Comparison of ENCODE assay signal across 13 cellular contexts in genomic region chr21:44962481-44962966, GRCh38. TPM values are rescaled to one million over a fixed set of nuclear protein-coding genes. Genes with fewer than 3 reads are reported as not detected.
DNase-seq lines count a peak whose midpoint lies in the region; ATAC-seq, FAIRE-seq and TF ChIP-seq lines count a peak whose summit lies in the region.
"Had no signal": no experiment of that assay in that cellular context is flagged by ENCODE, and none has a peak within 500 bp of the region (broad histone marks: within the 10 kb centered on the region; RNA-seq: fewer than 3 reads in every experiment).

No MANE protein-coding gene starts in this region.

- CTCF ChIA-PET in activated naive CD4-positive, alpha-beta T cell treated with anti-CD3 and anti-CD28 coated beads, Interleukin-2, amount 10 ng/mL, durations not matched to agents 7 days and 5 days (lab: Charles Lee): interaction anchor here (2.3 to 6.2 kb wide), 3 partner anchors 13 to 175 kb away, joined by 13 to 42 read pairs (median 29); no protein-coding TSS in a partner anchor

- TF ChIP-seq EP300 in gastroesophageal sphincter (IDR thresholded peaks at IDR 0.05): peak; percentile 49

- peaks cover 4% of the 10 kb centered on the region for H3K36me3 Mint-ChIP-seq in astrocyte (ENCODE audit: low read depth, unreplicated experiment)
- H3K36me3 Mint-ChIP-seq in activated naive CD4-positive, alpha-beta T cell treated with anti-CD3 and anti-CD28 coated beads, Interleukin-2, amount 10 ng/mL, durations not matched to agents 7 days and 5 days: peaks cover 25% of the 10 kb centered on the region

- H3K4me1 Mint-ChIP-seq in astrocyte (ENCODE audit: low read depth, unreplicated experiment): peaks cover 54% of the 10 kb centered on the region
- H3K4me1 Mint-ChIP-seq in activated naive CD4-positive, alpha-beta T cell treated with anti-CD3 and anti-CD28 coated beads, Interleukin-2, amount 10 ng/mL, durations not matched to agents 7 days and 5 days: peaks cover 27% of the 10 kb centered on the region

- H3K4me3 Mint-ChIP-seq in astrocyte (ENCODE audit: unreplicated experiment): peak overlapping the region; percentile 64
- H3K4me3 Mint-ChIP-seq in activated naive CD4-positive, alpha-beta T cell treated with anti-CD3 and anti-CD28 coated beads, Interleukin-2, amount 10 ng/mL, durations not matched to agents 7 days and 5 days: no peak overlapping the region
- H3K4me3 Mint-ChIP-seq: CD4-positive, alpha-beta T cell; T-helper 17 cell had no signal

- H3K4me1 ChIP-seq in astrocyte (ENCODE audit: insufficient read depth, low read length) (peaks cover 45% of the 10 kb centered on the region), gastroesophageal sphincter (peaks cover 7 to 99% (median 54%) of the 10 kb centered on the region in 3 donors), osteoblast (ENCODE audit: insufficient read depth, low read length) (peaks cover 51% of the 10 kb centered on the region)

- H3K9ac ChIP-seq in astrocyte (ENCODE audit: low read length): peak overlapping the region; percentile 69

- H3K27ac Mint-ChIP-seq in astrocyte (ENCODE audit: unreplicated experiment): peak overlapping the region; percentile 95
- H3K27ac Mint-ChIP-seq in activated naive CD4-positive, alpha-beta T cell treated with anti-CD3 and anti-CD28 coated beads, Interleukin-2, amount 10 ng/mL, durations not matched to agents 7 days and 5 days: no peak overlapping the region
- H3K27ac Mint-ChIP-seq: CD4-positive, alpha-beta T cell; T-helper 17 cell had no signal

- H4K20me1 ChIP-seq in astrocyte (ENCODE audit: insufficient read depth, low read length) (peaks cover 9% of the 10 kb centered on the region), osteoblast (ENCODE audit: insufficient read depth, low read length) (peaks cover 21% of the 10 kb centered on the region)

- H3K36me3 ChIP-seq in astrocyte (ENCODE audit: insufficient read depth, low read length) (peaks cover 6% of the 10 kb centered on the region), gastroesophageal sphincter (peaks cover 0 to 5% of the 10 kb centered on the region in 2 donors), osteoblast (ENCODE audit: insufficient read depth, low read length) (peaks cover 26% of the 10 kb centered on the region)

- no peak for TF ChIP-seq POLR2A in gastroesophageal sphincter (IDR thresholded peaks at IDR 0.05)

- peaks cover 3% of the 10 kb centered on the region for H3K9me3 ChIP-seq in astrocyte (ENCODE audit: insufficient read depth, low read depth, low read length)
- H3K9me3 ChIP-seq in gastroesophageal sphincter: no peaks in the 10 kb centered on the region
- no peaks in the 10 kb centered on the region for H3K9me3 ChIP-seq in osteoblast (ENCODE audit: low read depth, low read length)
- H3K9me3 ChIP-seq: neutrophil had no signal

- peak; percentile 99 for FAIRE-seq in astrocyte (lab: Jason Lieb, UNC)

- H3K79me2 ChIP-seq in astrocyte (ENCODE audit: insufficient read depth, low read length): peaks cover 54% of the 10 kb centered on the region
- H3K79me2 ChIP-seq in osteoblast (ENCODE audit: insufficient read depth, low read length): peaks cover 44% of the 10 kb centered on the region

- no peaks in the 10 kb centered on the region for H3K27me3 ChIP-seq in astrocyte (ENCODE audit: insufficient read depth, low read length)
- no peaks in the 10 kb centered on the region for H3K27me3 ChIP-seq in gastroesophageal sphincter
- H3K27me3 ChIP-seq in osteoblast (ENCODE audit: insufficient read depth, low read length): no peaks in the 10 kb centered on the region
- H3K27me3 ChIP-seq: neutrophil had no signal

- DNase-seq in AG10803 (ENCODE audit: low read depth) (peak; percentile 98), astrocyte (ENCODE audit: low read depth) (peak; percentile 100), osteoblast (ENCODE audit: insufficient read length, low spot score, missing footprints) (peak; percentile 97), midbrain (lab: John Stamatoyannopoulos, UW) (no peak), NCI-H345 (lab: John Stamatoyannopoulos, UW) (no peak), D341Med (ENCODE audit: low spot score) (no peak)
- DNase-seq in activated naive CD4-positive, alpha-beta T cell treated with anti-CD3 and anti-CD28 coated beads, Interleukin-2, amount 10 ng/mL, durations not matched to agents 7 days and 5 days: no peak
- DNase-seq: erythroblast, NCI-H446, T-helper 17 cell had no signal

- H3K4me3 ChIP-seq in AG10803 (ENCODE audit: low read length) (no peak overlapping the region), astrocyte (ENCODE audit: insufficient read depth, low read depth, low read length) (no peak overlapping the region), gastroesophageal sphincter (no peak overlapping the region), osteoblast (ENCODE audit: insufficient read depth, low read length) (peak overlapping the region; percentile 29)

- no peaks in the 10 kb centered on the region for H3K27me3 Mint-ChIP-seq in astrocyte (ENCODE audit: low read depth, unreplicated experiment)
- H3K27me3 Mint-ChIP-seq in activated naive CD4-positive, alpha-beta T cell treated with anti-CD3 and anti-CD28 coated beads, Interleukin-2, amount 10 ng/mL, durations not matched to agents 7 days and 5 days: no peaks in the 10 kb centered on the region
- H3K27me3 Mint-ChIP-seq: CD4-positive, alpha-beta T cell; T-helper 17 cell had no signal

- no peaks in the 10 kb centered on the region for H3K9me3 Mint-ChIP-seq in astrocyte (ENCODE audit: unreplicated experiment)
- H3K9me3 Mint-ChIP-seq in activated naive CD4-positive, alpha-beta T cell treated with anti-CD3 and anti-CD28 coated beads, Interleukin-2, amount 10 ng/mL, durations not matched to agents 7 days and 5 days: no peaks in the 10 kb centered on the region
- H3K9me3 Mint-ChIP-seq: CD4-positive, alpha-beta T cell had no signal

- H3K27ac ChIP-seq in astrocyte (ENCODE audit: low read depth, low read length): peak overlapping the region; percentile 91
- H3K27ac ChIP-seq in gastroesophageal sphincter: peak overlapping the region; percentile 78 to 90 (median 84)
- H3K27ac ChIP-seq in osteoblast (ENCODE audit: low read depth, low read length): peak overlapping the region; percentile 91
- H3K27ac ChIP-seq: neutrophil had no signal

- peak; percentile 76 for ATAC-seq in gastroesophageal sphincter
- ATAC-seq: T-helper 17 cell had no signal

- WGBS in gastroesophageal sphincter (ENCODE audit: low coverage in 1 of 2), 2 donors: 28 to 38% methylated on average over 6 to 8 of the region's 8 CpGs

- H2AFZ ChIP-seq in astrocyte (ENCODE audit: low read depth, low read length): no peak overlapping the region
- H2AFZ ChIP-seq in osteoblast (ENCODE audit: low read length): no peak overlapping the region

- peak overlapping the region; percentile 72 for H3K4me2 ChIP-seq in astrocyte (ENCODE audit: low read length)
- H3K4me2 ChIP-seq in osteoblast (ENCODE audit: insufficient read depth, low read length): peak overlapping the region; percentile 73

- no peak for TF ChIP-seq CTCF in AG10803 (conservative IDR thresholded peaks at IDR 0.05; ENCODE audit: low read length)
- TF ChIP-seq CTCF in astrocyte (IDR thresholded peaks at IDR 0.05; ENCODE audit: insufficient read depth, low read depth, low read length): no peak
- TF ChIP-seq CTCF in gastroesophageal sphincter (IDR thresholded peaks at IDR 0.05): no peak
- TF ChIP-seq CTCF in osteoblast (IDR thresholded peaks at IDR 0.05; ENCODE audit: extremely low read depth, low read depth, low read length): no peak

RNA-seq across cellular contexts. Expression of gene SLX9, which starts 22.7 kb away (rescaled TPM):
- total RNA-seq in astrocyte (26.0 and 38.8 TPM in 2 replicates), gastroesophageal sphincter (10 to 100 TPM; 15.7 to 53.9 (median 36.4) TPM), osteoblast (9.4 and 10.9 TPM in 2 replicates)

RNA-seq across cellular contexts. Expression of gene ITGB2, which starts 41.8 kb away (rescaled TPM):
- total RNA-seq in astrocyte (0.61 TPM in 1 of 2 replicates, not detected in the other), gastroesophageal sphincter (100 to 1,000 TPM in 1 of 4 donors, 10 to 100 TPM in 3; 10.4 to 112 (median 41.4) TPM), osteoblast (13.3 and 15.2 TPM in 2 replicates)

Comparison
In these comparisons a context has a peak if more than half of its experiments do, and no peak if none do; other contexts are left out.
1. DNase-seq: peak in AG10803 (single experiment), astrocyte (single experiment) and osteoblast (single experiment); none in midbrain (single experiment), activated naive CD4-positive, alpha-beta T cell treated with anti-CD3 and anti-CD28 coated beads, Interleukin-2, amount 10 ng/mL, durations not matched to agents 7 days and 5 days (single experiment), NCI-H345 (single experiment) and D341Med (single experiment).
2. Peak in every context shown above with its lines, with median percentiles within 50 percentile points of each other: H3K27ac ChIP-seq.